ENCODE assay signal across 8 cellular contexts in the genomic region with DNA sequence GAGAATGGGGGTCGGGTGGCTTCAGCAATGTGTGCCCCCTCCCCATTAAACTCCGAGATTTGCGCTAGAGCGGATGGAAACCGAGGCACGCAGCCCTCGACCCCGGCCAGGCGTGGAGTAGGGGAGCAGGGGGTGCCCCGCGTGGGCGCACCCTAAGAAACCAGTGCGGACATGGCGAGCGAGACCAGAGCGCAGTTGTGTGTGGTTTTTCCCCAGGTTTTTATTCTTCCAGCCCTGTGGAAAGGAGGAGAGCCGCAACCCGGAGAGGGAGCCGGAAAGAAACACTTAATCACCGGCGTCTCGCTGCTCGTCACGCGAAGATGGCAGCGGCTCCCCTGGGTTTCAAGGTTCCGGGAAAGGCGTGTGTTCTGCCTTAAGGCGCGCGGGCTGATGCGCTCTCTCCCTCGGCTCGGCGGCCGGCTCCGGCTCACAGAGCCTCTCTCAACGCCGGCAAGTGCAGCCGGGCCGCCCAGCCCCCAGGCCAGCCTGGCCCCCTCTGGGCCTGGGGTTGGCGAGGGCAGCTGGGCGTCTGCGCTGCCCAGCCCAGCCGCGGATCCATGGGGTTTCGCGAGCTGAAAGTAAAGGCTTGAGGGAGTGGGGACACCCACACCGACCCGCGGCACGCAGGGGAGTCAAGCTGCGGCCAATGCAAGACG.
A peak's percentile ranks its signal among the peaks of the same experiment; 100 is the strongest.
DNase-seq lines count a peak whose midpoint lies in the region; ATAC-seq and TF ChIP-seq lines count a peak whose summit lies in the region.

No MANE protein-coding gene starts in this region.

- POLR2A ChIA-PET in Caco-2 (lab: Charles Lee), result no interaction called here

- peak overlapping the region; percentile 90 for H3K27ac ChIP-seq in OCI-LY3 (ENCODE audit: low read length)
- peak overlapping the region; percentile 49 for H3K27ac ChIP-seq in brain microvascular endothelial cell

- H3K9me3 ChIP-seq in Caco-2 (no peaks in the 10 kb centered on the region), OCI-LY3 (ENCODE audit: insufficient read depth, low read length) (no peaks in the 10 kb centered on the region)

- BruUV-seq in Caco-2 (replicated peaks; lab: Mats Ljungman, UMichigan), result no TSS peak

- CTCF ChIA-PET in Caco-2 (lab: Charles Lee), result no interaction called here

- TF ChIP-seq CTCF in Caco-2 (IDR thresholded peaks at IDR 0.05; ENCODE audit: insufficient read depth in 1 of 2, low read depth in 1 of 2, low read length in 1 of 2, severe bottlenecking in 1 of 2, unreplicated experiment in 1 of 2), result no peak
- TF ChIP-seq CTCF in OCI-LY3 (IDR thresholded peaks at IDR 0.05; ENCODE audit: low read depth, low read length), result no peak
- no peak for TF ChIP-seq CTCF in brain microvascular endothelial cell (IDR thresholded peaks at IDR 0.05; ENCODE audit: low read depth, low read length, missing control alignments)
- no peak for TF ChIP-seq CTCF in kidney epithelial cell (IDR thresholded peaks at IDR 0.05; ENCODE audit: insufficient read depth, low read length, poor library complexity, severe bottlenecking)

- H3K27me3 ChIP-seq in Caco-2 (replicated peaks; ENCODE audit: control insufficient read depth, insufficient read depth, low read length), result no peaks in the 10 kb centered on the region
- peaks cover 9% of the 10 kb centered on the region for H3K27me3 ChIP-seq in OCI-LY3 (ENCODE audit: low read depth, low read length)
- no peaks in the 10 kb centered on the region for H3K27me3 ChIP-seq in brain microvascular endothelial cell (replicated peaks)
- H3K27me3 ChIP-seq in kidney epithelial cell (ENCODE audit: control insufficient read depth, insufficient read depth, low read length), result peaks cover 20% of the 10 kb centered on the region

- H3K4me3 ChIP-seq in Caco-2 (ENCODE audit: low read depth, low read length) (peak overlapping the region; percentile 45), OCI-LY3 (ENCODE audit: low read length) (peak overlapping the region; percentile 91), brain microvascular endothelial cell (ENCODE audit: low read depth, low read length) (peak overlapping the region; percentile 46), kidney epithelial cell (ENCODE audit: low read depth, low read length) (peak overlapping the region; percentile 12)

- no peaks in the 10 kb centered on the region for H3K36me3 ChIP-seq in Caco-2 (ENCODE audit: control insufficient read depth, insufficient read depth, low read length)
- H3K36me3 ChIP-seq in OCI-LY3 (replicated peaks; ENCODE audit: low read depth, low read length), result no peaks in the 10 kb centered on the region
- H3K36me3 ChIP-seq in brain microvascular endothelial cell (replicated peaks), result no peaks in the 10 kb centered on the region
- no peaks in the 10 kb centered on the region for H3K36me3 ChIP-seq in kidney epithelial cell (ENCODE audit: control insufficient read depth, insufficient read depth, low read length)

- H3K79me2 ChIP-seq in OCI-LY3 (ENCODE audit: low read length), result peaks cover 51% of the 10 kb centered on the region

- ATAC-seq in stimulated activated naive CD8-positive, alpha-beta T cell treated with anti-CD3 and anti-CD28 coated beads, Interleukin-15, Interleukin-2, amounts not matched to agents 100 U/mL and 50 U/mL, for 24 hours, result no peak

- H4K20me1 ChIP-seq in OCI-LY3 (ENCODE audit: insufficient read depth, low read length), result no peaks in the 10 kb centered on the region

- no peaks in the 10 kb centered on the region for H3K9me3 Mint-ChIP-seq in Caco-2 (ENCODE audit: unreplicated experiment)

- no peak for DNase-seq in Caco-2
- no peak for DNase-seq in brain microvascular endothelial cell
- DNase-seq in kidney epithelial cell (ENCODE audit: low read depth), result no peak
- peak; percentile 45 for DNase-seq in stimulated activated naive CD8-positive, alpha-beta T cell treated with anti-CD3 and anti-CD28 coated beads, Interleukin-15, Interleukin-2, amounts not matched to agents 100 U/mL and 50 U/mL, for 24 hours
- no peak for DNase-seq in NCI-H1436 (lab: John Stamatoyannopoulos, UW)
- no peak for DNase-seq in kidney glomerular epithelial cell (lab: John Stamatoyannopoulos, UW)
- DNase-seq in GM19238 (ENCODE audit: insufficient read length, low spot score), result no peak

- H3K4me1 ChIP-seq in Caco-2 (peaks cover 15% of the 10 kb centered on the region), OCI-LY3 (ENCODE audit: low read length) (peaks cover 69% of the 10 kb centered on the region)

- no peak overlapping the region for H3K27ac Mint-ChIP-seq in Caco-2 (ENCODE audit: unreplicated experiment)

- peak overlapping the region; percentile 87 for H3K4me3 Mint-ChIP-seq in Caco-2 (ENCODE audit: unreplicated experiment)

- H3K4me1 Mint-ChIP-seq in Caco-2 (ENCODE audit: low read depth, unreplicated experiment), result no peaks in the 10 kb centered on the region

- in situ Hi-C loops in brain microvascular endothelial cell (cut with HindIII; ENCODE audit: low pct_ligation_motif_present, low sequenced_read_pairs), result no loop called here

- H3K4me2 ChIP-seq in OCI-LY3 (ENCODE audit: low read length), result peak overlapping the region; percentile 93

- H3K9ac ChIP-seq in OCI-LY3 (ENCODE audit: low read length), result peak overlapping the region; percentile 100

- no peaks in the 10 kb centered on the region for H3K27me3 Mint-ChIP-seq in Caco-2 (ENCODE audit: insufficient read depth, unreplicated experiment)

- intact Hi-C loops in Caco-2 (cut with micrococcal nuclease; ENCODE audit: unreplicated experiment), result loop anchor here (5.0 kb wide), 1 partner anchor 159 kb away; no protein-coding TSS in a partner anchor

- peaks cover 4% of the 10 kb centered on the region for H3K36me3 Mint-ChIP-seq in Caco-2 (ENCODE audit: insufficient read depth, unreplicated experiment)

- H2AFZ ChIP-seq in OCI-LY3 (ENCODE audit: low read depth, low read length), result peak overlapping the region; percentile 29; the same call in 1 of the 2 replicates

Comparison
In these comparisons a context has a peak if more than half of its experiments do, and no peak if none do; other contexts are left out.
1. H3K4me3 ChIP-seq: peak in every context shown above with its lines; median percentile 91 in OCI-LY3; 46 in brain microvascular endothelial cell; 45 in Caco-2; 12 in kidney epithelial cell.